ENCODE assay signal across 8 cellular contexts in the genomic region with DNA sequence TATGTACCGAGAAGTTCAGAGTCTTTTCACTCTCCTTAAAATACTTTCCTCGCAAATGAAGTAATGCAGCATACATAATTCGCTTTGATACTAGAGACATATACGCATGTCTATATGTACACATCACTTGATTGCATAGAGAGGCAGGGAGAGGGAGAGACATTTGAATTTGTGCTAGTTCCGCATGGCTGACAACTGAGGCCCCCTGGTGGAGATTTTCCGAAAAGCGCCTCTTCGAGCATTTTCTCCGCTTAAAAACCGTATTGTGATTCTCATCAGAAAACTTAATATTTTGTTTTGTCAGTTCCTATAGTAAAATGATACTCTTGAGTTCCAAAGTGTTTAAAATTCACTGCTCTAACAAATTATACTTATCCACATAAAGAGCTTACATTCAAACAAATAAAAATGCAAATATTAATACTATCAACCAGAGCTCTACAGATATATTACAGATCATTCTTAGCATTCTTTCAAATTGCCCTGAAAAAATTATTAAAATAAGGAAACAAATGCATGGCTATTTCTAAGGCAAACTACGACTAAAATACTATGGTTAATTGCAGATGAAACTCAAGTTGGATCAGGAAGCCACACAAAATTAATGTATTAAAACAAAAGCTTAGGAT. TPM values are rescaled to one million over a fixed set of nuclear protein-coding genes. Genes with fewer than 3 reads are reported as not detected.
A peak's percentile ranks its signal among the peaks of the same experiment; 100 is the strongest.
DNase-seq lines count a peak whose midpoint lies in the region; ATAC-seq and TF ChIP-seq lines count a peak whose summit lies in the region.

No MANE protein-coding gene starts in this region.

- peak overlapping the region in 1 of 2 donors; percentile 13 for H3K4me3 Mint-ChIP-seq in CD14-positive monocyte

- H3K27me3 ChIP-seq in prostate gland (replicated peaks; ENCODE audit: insufficient read depth): no peaks in the 10 kb centered on the region

- H3K4me1 Mint-ChIP-seq in CD14-positive monocyte: peaks cover 5% of the 10 kb centered on the region

- WGBS in prostate gland: 12% methylated on average over 11 of the region's 11 CpGs

- H3K36me3 ChIP-seq in prostate gland: no peaks in the 10 kb centered on the region

- peaks cover 0 to 9% (median 8%) of the 10 kb centered on the region in 3 donors for H3K27me3 Mint-ChIP-seq in CD14-positive monocyte (ENCODE audit: low read depth in 3 of 3)

- no peaks in the 10 kb centered on the region for H3K36me3 Mint-ChIP-seq in CD14-positive monocyte

- H3K27ac ChIP-seq in prostate gland: no peak overlapping the region

- TF ChIP-seq CTCF in CD14-positive monocyte (IDR thresholded peaks at IDR 0.05) (peak; percentile 92), prostate gland (IDR thresholded peaks at IDR 0.05) (peak; percentile 67 to 79 (median 72))

- intact Hi-C loops in CD14-positive monocyte (cut with micrococcal nuclease): loop anchor here in 1 of 2 donors (5.0 kb wide), 1 partner anchor 1153 kb away; no protein-coding TSS in a partner anchor
- intact Hi-C loops in prostate gland (cut with DNase I): loop anchor here (5.0 kb wide), 1 partner anchor 1153 kb away; no protein-coding TSS in a partner anchor

- ATAC-seq in HG02885 (IDR thresholded peaks at IDR 0.05; ENCODE audit: poor library complexity, unreplicated experiment): no peak
- ATAC-seq in GM19351 (IDR thresholded peaks at IDR 0.05; ENCODE audit: unreplicated experiment): no peak

- no peaks in the 10 kb centered on the region for H3K4me1 ChIP-seq in prostate gland (replicated peaks)

- TF ChIP-seq POLR2A in prostate gland (IDR thresholded peaks at IDR 0.05): no peak

- peak overlapping the region in 1 of 7 donors; percentile 43 for H3K27ac Mint-ChIP-seq in CD14-positive monocyte

- H3K4me3 ChIP-seq in prostate gland: no peak overlapping the region

- no peaks in the 10 kb centered on the region for H3K9me3 ChIP-seq in prostate gland

- no peaks in the 10 kb centered on the region for H3K9me3 Mint-ChIP-seq in CD14-positive monocyte

- DNase-seq in CD14-positive monocyte (ENCODE audit: low spot score) (no peak), HT-29 (ENCODE audit: low spot score) (peak; percentile 77), SHP77 (lab: John Stamatoyannopoulos, UW) (peak; percentile 41 to 45), glomerular endothelial cell (ENCODE audit: extremely low read depth, low read depth, low spot score) (peak; percentile 41), prostate gland (ENCODE audit: low spot score) (peak; percentile 44)
- peak in 3 of 4 experiments; percentile 20 to 52 (median 52) for DNase-seq in activated naive CD4-positive, alpha-beta T cell (lab: John Stamatoyannopoulos, UW)

RNA-seq across cellular contexts. Expression of a gene that starts 0.6 kb away (rescaled TPM):
- polyA plus RNA-seq in CD14-positive monocyte: under 1 TPM; 0.04 to 0.08 TPM
- total RNA-seq in HT-29 (2014; rRNA removed; shearing (Covaris generic)): 0.03 and 0.08 TPM in 2 replicates
- total RNA-seq in glomerular endothelial cell (0.35 and 0.44 TPM in 2 replicates), prostate gland (under 1 TPM; 0.46 to 0.97 TPM)

RNA-seq across cellular contexts. Expression of a gene that starts 15.1 kb away (rescaled TPM):
- polyA plus RNA-seq in CD14-positive monocyte: 10 to 100 TPM; 17.5 to 17.8 TPM
- total RNA-seq in HT-29 (2014; rRNA removed; shearing (Covaris generic)): 92.6 and 103 TPM in 2 replicates
- 57.6 and 71.6 TPM in 2 replicates for total RNA-seq in glomerular endothelial cell
- total RNA-seq in prostate gland: 10 to 100 TPM; 89.6 to 90.0 TPM
